In the genomic region with DNA sequence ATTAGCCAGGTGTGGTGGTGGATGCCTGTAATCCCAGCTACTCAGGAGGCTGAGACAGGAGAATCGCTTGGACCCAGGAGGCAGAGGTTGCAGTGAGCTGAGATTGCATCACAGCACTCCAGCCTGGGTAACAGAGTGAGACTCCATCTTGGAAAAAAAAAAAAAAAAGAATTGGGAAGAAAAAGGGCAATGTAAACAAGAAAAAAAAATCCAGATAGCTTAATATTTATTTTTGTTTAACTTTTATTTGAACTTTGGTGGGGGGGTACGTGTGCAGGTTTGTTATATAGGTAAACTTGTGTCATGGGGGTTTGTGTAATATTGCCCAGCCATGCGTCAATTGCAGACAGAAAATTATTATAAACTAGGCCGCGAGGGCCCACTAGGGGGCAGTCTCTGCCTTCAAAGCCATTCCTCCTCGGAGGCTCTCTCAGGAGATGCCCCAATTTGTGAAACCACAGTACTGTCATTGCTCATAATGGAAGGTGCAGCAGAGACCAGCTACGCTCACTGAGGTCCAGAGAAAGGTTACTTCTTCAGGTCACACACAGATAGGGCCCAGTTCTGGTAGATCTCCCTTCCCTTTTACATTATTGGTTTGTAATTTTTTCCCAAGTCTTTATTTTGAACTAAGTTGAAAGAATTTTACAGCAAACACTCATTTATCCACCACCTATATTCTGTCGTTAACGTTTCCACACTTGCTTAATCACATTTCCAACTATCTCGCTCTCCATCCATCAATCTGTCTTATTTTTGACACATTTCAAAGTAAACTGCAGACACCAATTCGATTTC, we compare ENCODE assay signal across 1 cellular context.
TF ChIP-seq lines count a peak whose summit lies in the region.

No MANE protein-coding gene starts in this region.

TF ChIP-seq in GM12878, 131 proteins besides CTCF, POLR2A, EP300 and RAD21 (continued from another document and continues in another):
- TF ChIP-seq, protein P1, sequence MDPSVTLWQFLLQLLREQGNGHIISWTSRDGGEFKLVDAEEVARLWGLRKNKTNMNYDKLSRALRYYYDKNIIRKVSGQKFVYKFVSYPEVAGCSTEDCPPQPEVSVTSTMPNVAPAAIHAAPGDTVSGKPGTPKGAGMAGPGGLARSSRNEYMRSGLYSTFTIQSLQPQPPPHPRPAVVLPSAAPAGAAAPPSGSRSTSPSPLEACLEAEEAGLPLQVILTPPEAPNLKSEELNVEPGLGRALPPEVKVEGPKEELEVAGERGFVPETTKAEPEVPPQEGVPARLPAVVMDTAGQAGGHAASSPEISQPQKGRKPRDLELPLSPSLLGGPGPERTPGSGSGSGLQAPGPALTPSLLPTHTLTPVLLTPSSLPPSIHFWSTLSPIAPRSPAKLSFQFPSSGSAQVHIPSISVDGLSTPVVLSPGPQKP (IDR thresholded peaks at IDR 0.05; ENCODE audit: low read depth, low read length) = no peak
- TF ChIP-seq, protein P2, sequence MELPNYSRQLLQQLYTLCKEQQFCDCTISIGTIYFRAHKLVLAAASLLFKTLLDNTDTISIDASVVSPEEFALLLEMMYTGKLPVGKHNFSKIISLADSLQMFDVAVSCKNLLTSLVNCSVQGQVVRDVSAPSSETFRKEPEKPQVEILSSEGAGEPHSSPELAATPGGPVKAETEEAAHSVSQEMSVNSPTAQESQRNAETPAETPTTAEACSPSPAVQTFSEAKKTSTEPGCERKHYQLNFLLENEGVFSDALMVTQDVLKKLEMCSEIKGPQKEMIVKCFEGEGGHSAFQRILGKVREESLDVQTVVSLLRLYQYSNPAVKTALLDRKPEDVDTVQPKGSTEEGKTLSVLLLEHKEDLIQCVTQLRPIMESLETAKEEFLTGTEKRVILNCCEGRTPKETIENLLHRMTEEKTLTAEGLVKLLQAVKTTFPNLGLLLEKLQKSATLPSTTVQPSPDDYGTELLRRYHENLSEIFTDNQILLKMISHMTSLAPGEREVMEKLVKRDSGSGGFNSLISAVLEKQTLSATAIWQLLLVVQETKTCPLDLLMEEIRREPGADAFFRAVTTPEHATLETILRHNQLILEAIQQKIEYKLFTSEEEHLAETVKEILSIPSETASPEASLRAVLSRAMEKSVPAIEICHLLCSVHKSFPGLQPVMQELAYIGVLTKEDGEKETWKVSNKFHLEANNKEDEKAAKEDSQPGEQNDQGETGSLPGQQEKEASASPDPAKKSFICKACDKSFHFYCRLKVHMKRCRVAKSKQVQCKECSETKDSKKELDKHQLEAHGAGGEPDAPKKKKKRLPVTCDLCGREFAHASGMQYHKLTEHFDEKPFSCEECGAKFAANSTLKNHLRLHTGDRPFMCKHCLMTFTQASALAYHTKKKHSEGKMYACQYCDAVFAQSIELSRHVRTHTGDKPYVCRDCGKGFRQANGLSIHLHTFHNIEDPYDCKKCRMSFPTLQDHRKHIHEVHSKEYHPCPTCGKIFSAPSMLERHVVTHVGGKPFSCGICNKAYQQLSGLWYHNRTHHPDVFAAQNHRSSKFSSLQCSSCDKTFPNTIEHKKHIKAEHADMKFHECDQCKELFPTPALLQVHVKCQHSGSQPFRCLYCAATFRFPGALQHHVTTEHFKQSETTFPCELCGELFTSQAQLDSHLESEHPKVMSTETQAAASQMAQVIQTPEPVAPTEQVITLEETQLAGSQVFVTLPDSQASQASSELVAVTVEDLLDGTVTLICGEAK (IDR thresholded peaks at IDR 0.05; ENCODE audit: borderline replicate concordance) = no peak
- TF ChIP-seq, protein P3, sequence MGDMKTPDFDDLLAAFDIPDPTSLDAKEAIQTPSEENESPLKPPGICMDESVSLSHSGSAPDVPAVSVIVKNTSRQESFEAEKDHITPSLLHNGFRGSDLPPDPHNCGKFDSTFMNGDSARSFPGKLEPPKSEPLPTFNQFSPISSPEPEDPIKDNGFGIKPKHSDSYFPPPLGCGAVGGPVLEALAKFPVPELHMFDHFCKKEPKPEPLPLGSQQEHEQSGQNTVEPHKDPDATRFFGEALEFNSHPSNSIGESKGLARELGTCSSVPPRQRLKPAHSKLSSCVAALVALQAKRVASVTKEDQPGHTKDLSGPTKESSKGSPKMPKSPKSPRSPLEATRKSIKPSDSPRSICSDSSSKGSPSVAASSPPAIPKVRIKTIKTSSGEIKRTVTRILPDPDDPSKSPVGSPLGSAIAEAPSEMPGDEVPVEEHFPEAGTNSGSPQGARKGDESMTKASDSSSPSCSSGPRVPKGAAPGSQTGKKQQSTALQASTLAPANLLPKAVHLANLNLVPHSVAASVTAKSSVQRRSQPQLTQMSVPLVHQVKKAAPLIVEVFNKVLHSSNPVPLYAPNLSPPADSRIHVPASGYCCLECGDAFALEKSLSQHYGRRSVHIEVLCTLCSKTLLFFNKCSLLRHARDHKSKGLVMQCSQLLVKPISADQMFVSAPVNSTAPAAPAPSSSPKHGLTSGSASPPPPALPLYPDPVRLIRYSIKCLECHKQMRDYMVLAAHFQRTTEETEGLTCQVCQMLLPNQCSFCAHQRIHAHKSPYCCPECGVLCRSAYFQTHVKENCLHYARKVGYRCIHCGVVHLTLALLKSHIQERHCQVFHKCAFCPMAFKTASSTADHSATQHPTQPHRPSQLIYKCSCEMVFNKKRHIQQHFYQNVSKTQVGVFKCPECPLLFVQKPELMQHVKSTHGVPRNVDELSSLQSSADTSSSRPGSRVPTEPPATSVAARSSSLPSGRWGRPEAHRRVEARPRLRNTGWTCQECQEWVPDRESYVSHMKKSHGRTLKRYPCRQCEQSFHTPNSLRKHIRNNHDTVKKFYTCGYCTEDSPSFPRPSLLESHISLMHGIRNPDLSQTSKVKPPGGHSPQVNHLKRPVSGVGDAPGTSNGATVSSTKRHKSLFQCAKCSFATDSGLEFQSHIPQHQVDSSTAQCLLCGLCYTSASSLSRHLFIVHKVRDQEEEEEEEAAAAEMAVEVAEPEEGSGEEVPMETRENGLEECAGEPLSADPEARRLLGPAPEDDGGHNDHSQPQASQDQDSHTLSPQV (IDR thresholded peaks at IDR 0.05) = no peak
- TF ChIP-seq SIX5 (IDR thresholded peaks at IDR 0.05; ENCODE audit: low read depth, low read length, severe bottlenecking) = no peak
- TF ChIP-seq EGR1 (IDR thresholded peaks at IDR 0.05; ENCODE audit: borderline replicate concordance in 1 of 2, low read depth in 2 of 2, low read length in 2 of 2) = no peak
- TF ChIP-seq, protein P4, sequence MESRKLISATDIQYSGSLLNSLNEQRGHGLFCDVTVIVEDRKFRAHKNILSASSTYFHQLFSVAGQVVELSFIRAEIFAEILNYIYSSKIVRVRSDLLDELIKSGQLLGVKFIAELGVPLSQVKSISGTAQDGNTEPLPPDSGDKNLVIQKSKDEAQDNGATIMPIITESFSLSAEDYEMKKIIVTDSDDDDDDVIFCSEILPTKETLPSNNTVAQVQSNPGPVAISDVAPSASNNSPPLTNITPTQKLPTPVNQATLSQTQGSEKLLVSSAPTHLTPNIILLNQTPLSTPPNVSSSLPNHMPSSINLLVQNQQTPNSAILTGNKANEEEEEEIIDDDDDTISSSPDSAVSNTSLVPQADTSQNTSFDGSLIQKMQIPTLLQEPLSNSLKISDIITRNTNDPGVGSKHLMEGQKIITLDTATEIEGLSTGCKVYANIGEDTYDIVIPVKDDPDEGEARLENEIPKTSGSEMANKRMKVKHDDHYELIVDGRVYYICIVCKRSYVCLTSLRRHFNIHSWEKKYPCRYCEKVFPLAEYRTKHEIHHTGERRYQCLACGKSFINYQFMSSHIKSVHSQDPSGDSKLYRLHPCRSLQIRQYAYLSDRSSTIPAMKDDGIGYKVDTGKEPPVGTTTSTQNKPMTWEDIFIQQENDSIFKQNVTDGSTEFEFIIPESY (IDR thresholded peaks at IDR 0.05) = no peak
- TF ChIP-seq ETV6 (conservative IDR thresholded peaks at IDR 0.05 in 1 of 2, IDR thresholded peaks at IDR 0.05 in 1 of 2; ENCODE audit: borderline replicate concordance in 1 of 2, low read depth in 1 of 2) = no peak
- TF ChIP-seq, protein P5, sequence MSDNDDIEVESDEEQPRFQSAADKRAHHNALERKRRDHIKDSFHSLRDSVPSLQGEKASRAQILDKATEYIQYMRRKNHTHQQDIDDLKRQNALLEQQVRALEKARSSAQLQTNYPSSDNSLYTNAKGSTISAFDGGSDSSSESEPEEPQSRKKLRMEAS (IDR thresholded peaks at IDR 0.05; ENCODE audit: low read depth, low read length) = no peak
- TF ChIP-seq SMAD1 (IDR thresholded peaks at IDR 0.05; ENCODE audit: low read depth, partially characterized antibody) = no peak
- TF ChIP-seq LARP7 (IDR thresholded peaks at IDR 0.05) = no peak
- TF ChIP-seq, protein P6, sequence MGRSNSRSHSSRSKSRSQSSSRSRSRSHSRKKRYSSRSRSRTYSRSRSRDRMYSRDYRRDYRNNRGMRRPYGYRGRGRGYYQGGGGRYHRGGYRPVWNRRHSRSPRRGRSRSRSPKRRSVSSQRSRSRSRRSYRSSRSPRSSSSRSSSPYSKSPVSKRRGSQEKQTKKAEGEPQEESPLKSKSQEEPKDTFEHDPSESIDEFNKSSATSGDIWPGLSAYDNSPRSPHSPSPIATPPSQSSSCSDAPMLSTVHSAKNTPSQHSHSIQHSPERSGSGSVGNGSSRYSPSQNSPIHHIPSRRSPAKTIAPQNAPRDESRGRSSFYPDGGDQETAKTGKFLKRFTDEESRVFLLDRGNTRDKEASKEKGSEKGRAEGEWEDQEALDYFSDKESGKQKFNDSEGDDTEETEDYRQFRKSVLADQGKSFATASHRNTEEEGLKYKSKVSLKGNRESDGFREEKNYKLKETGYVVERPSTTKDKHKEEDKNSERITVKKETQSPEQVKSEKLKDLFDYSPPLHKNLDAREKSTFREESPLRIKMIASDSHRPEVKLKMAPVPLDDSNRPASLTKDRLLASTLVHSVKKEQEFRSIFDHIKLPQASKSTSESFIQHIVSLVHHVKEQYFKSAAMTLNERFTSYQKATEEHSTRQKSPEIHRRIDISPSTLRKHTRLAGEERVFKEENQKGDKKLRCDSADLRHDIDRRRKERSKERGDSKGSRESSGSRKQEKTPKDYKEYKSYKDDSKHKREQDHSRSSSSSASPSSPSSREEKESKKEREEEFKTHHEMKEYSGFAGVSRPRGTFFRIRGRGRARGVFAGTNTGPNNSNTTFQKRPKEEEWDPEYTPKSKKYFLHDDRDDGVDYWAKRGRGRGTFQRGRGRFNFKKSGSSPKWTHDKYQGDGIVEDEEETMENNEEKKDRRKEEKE (IDR thresholded peaks at IDR 0.05) = no peak
- no peak for TF ChIP-seq ATF7 (IDR thresholded peaks at IDR 0.05; ENCODE audit: low read depth)
- TF ChIP-seq FOXM1 (IDR thresholded peaks at IDR 0.05; ENCODE audit: low read depth, low read length) = no peak
- TF ChIP-seq PML (IDR thresholded peaks at IDR 0.05; ENCODE audit: low read length) = no peak
- TF ChIP-seq, protein P7, sequence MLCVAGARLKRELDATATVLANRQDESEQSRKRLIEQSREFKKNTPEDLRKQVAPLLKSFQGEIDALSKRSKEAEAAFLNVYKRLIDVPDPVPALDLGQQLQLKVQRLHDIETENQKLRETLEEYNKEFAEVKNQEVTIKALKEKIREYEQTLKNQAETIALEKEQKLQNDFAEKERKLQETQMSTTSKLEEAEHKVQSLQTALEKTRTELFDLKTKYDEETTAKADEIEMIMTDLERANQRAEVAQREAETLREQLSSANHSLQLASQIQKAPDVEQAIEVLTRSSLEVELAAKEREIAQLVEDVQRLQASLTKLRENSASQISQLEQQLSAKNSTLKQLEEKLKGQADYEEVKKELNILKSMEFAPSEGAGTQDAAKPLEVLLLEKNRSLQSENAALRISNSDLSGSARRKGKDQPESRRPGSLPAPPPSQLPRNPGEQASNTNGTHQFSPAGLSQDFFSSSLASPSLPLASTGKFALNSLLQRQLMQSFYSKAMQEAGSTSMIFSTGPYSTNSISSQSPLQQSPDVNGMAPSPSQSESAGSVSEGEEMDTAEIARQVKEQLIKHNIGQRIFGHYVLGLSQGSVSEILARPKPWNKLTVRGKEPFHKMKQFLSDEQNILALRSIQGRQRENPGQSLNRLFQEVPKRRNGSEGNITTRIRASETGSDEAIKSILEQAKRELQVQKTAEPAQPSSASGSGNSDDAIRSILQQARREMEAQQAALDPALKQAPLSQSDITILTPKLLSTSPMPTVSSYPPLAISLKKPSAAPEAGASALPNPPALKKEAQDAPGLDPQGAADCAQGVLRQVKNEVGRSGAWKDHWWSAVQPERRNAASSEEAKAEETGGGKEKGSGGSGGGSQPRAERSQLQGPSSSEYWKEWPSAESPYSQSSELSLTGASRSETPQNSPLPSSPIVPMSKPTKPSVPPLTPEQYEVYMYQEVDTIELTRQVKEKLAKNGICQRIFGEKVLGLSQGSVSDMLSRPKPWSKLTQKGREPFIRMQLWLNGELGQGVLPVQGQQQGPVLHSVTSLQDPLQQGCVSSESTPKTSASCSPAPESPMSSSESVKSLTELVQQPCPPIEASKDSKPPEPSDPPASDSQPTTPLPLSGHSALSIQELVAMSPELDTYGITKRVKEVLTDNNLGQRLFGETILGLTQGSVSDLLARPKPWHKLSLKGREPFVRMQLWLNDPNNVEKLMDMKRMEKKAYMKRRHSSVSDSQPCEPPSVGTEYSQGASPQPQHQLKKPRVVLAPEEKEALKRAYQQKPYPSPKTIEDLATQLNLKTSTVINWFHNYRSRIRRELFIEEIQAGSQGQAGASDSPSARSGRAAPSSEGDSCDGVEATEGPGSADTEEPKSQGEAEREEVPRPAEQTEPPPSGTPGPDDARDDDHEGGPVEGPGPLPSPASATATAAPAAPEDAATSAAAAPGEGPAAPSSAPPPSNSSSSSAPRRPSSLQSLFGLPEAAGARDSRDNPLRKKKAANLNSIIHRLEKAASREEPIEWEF (IDR thresholded peaks at IDR 0.05; ENCODE audit: insufficient replicate concordance, low read depth, low read length) = no peak
- TF ChIP-seq, protein P8, sequence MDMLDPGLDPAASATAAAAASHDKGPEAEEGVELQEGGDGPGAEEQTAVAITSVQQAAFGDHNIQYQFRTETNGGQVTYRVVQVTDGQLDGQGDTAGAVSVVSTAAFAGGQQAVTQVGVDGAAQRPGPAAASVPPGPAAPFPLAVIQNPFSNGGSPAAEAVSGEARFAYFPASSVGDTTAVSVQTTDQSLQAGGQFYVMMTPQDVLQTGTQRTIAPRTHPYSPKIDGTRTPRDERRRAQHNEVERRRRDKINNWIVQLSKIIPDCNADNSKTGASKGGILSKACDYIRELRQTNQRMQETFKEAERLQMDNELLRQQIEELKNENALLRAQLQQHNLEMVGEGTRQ (IDR thresholded peaks at IDR 0.05; ENCODE audit: borderline replicate concordance, low read depth, low read length) = no peak
- no peak for TF ChIP-seq PAX8 (IDR thresholded peaks at IDR 0.05)
- no peak for TF ChIP-seq KLF5 (IDR thresholded peaks at IDR 0.05; ENCODE audit: partially characterized antibody)
- TF ChIP-seq TCF12 (IDR thresholded peaks at IDR 0.05; ENCODE audit: low read depth, low read length) = no peak
- TF ChIP-seq RUNX3 (IDR thresholded peaks at IDR 0.05; ENCODE audit: low read length) = peak; percentile 76
- TF ChIP-seq RCOR1 (conservative IDR thresholded peaks at IDR 0.05; ENCODE audit: low read depth, low read length) = no peak
- TF ChIP-seq SP1 (IDR thresholded peaks at IDR 0.05; ENCODE audit: low read depth, low read length) = no peak
- TF ChIP-seq, protein P9, sequence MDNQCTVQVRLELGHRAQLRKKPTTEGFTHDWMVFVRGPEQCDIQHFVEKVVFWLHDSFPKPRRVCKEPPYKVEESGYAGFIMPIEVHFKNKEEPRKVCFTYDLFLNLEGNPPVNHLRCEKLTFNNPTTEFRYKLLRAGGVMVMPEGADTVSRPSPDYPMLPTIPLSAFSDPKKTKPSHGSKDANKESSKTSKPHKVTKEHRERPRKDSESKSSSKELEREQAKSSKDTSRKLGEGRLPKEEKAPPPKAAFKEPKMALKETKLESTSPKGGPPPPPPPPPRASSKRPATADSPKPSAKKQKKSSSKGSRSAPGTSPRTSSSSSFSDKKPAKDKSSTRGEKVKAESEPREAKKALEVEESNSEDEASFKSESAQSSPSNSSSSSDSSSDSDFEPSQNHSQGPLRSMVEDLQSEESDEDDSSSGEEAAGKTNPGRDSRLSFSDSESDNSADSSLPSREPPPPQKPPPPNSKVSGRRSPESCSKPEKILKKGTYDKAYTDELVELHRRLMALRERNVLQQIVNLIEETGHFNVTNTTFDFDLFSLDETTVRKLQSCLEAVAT (IDR thresholded peaks at IDR 0.05) = no peak
- TF ChIP-seq BCL11A (IDR thresholded peaks at IDR 0.05; ENCODE audit: low read depth, low read length) = no peak
- no peak for TF ChIP-seq NR2C2 (IDR thresholded peaks at IDR 0.05; ENCODE audit: borderline replicate concordance, control insufficient read depth, insufficient read length, low read depth)
- TF ChIP-seq SMARCA5 (IDR thresholded peaks at IDR 0.05) = 0 out of 2 replicates have a peak, but pooled peaks have one; percentile 34
- no peak for TF ChIP-seq ZBED1 (IDR thresholded peaks at IDR 0.05; ENCODE audit: borderline replicate concordance)
